9 cellular contexts compared by ENCODE assay signal in genomic region chr7:29265208-29265923, GRCh38.
DNase-seq lines count a peak whose midpoint lies in the region; ATAC-seq, FAIRE-seq and TF ChIP-seq lines count a peak whose summit lies in the region.
"Had no signal": no experiment of that assay in that cellular context is flagged by ENCODE, and none has a peak within 500 bp of the region (broad histone marks: within the 10 kb centered on the region; RNA-seq: fewer than 3 reads in every experiment).

No MANE protein-coding gene starts in this region.

- H3K27me3 Mint-ChIP-seq in activated CD4-positive, alpha-beta T cell treated with anti-CD3 and anti-CD28 coated beads, Interleukin-2, amount 10 ng/mL, durations not matched to agents 7 days and 5 days, result peaks cover 8% of the 10 kb centered on the region

- no peaks in the 10 kb centered on the region for H3K9me3 ChIP-seq in pancreas
- H3K9me3 ChIP-seq in neuronal stem cell (replicated peaks in 1 of 2; ENCODE audit: control insufficient read depth in 2 of 2, insufficient read depth in 1 of 2, low read depth in 1 of 2, low read length in 2 of 2), result peaks cover 0 to 3% of the 10 kb centered on the region in 2 donors

- H2BK12ac ChIP-seq in neuronal stem cell (ENCODE audit: low read length), result no peak overlapping the region

- no peak overlapping the region for H2AK5ac ChIP-seq in neuronal stem cell (ENCODE audit: low read depth, low read length)

- no peak for DNase-seq in activated CD4-positive, alpha-beta T cell treated with anti-CD3 and anti-CD28 coated beads, Interleukin-2, amount 10 ng/mL, durations not matched to agents 7 days and 5 days
- DNase-seq in activated CD4-positive, alpha-beta T cell treated with anti-CD3 and anti-CD28 coated beads for 1 hour, result no peak
- DNase-seq in NCI-H226 (peak; percentile 81), epithelial cell of esophagus (ENCODE audit: low read depth) (peak; percentile 77), pancreas (no peak), neuronal stem cell (ENCODE audit: low spot score) (no peak)
- no peak for DNase-seq in stimulated activated CD4-positive, alpha-beta T cell treated with anti-CD3 and anti-CD28 coated beads, Interleukin-2, amount 100 ng/mL, for 24 hours
- DNase-seq: anterior cingulate cortex had no signal

- no peak overlapping the region for H3K23ac ChIP-seq in neuronal stem cell (ENCODE audit: low read depth, low read length, poor library complexity)

- H3K9ac ChIP-seq in neuronal stem cell (ENCODE audit: low read depth, low read length, poor library complexity), result no peak overlapping the region

- H3K4me3 ChIP-seq in epithelial cell of esophagus (ENCODE audit: low read length) (no peak overlapping the region), pancreas (no peak overlapping the region), neuronal stem cell (ENCODE audit: low read length in 2 of 2) (no peak overlapping the region)

- FAIRE-seq in pancreas (lab: Jason Lieb, UNC), result no peak

- H4K91ac ChIP-seq in neuronal stem cell (ENCODE audit: low read depth, low read length, poor library complexity), result no peak overlapping the region

- ATAC-seq in pancreas (peak; percentile 51 to 81 (median 69)), HG03457 (IDR thresholded peaks at IDR 0.05; ENCODE audit: unreplicated experiment) (no peak)

- H3K4me1 ChIP-seq in pancreas (peaks cover 11 to 23% (median 13%) of the 10 kb centered on the region in 3 donors), neuronal stem cell (ENCODE audit: control insufficient read depth in 2 of 2, insufficient read depth in 1 of 2, low read depth in 1 of 2, low read length in 2 of 2) (peaks cover 2 to 6% of the 10 kb centered on the region in 2 donors)

- H3K27ac ChIP-seq in pancreas (peak overlapping the region in 1 of 4 donors; percentile 23), neuronal stem cell (replicated peaks; ENCODE audit: low read length) (no peak overlapping the region)

- CTCF ChIA-PET in activated CD4-positive, alpha-beta T cell treated with anti-CD3 and anti-CD28 coated beads, Interleukin-2, amount 10 ng/mL, durations not matched to agents 7 days and 5 days (lab: Charles Lee), result no interaction called here

- H2BK120ac ChIP-seq in neuronal stem cell (ENCODE audit: low read depth, low read length), result no peak overlapping the region

- peak overlapping the region; percentile 15 for H3K27ac Mint-ChIP-seq in activated CD4-positive, alpha-beta T cell treated with anti-CD3 and anti-CD28 coated beads, Interleukin-2, amount 10 ng/mL, durations not matched to agents 7 days and 5 days

- H2BK15ac ChIP-seq in neuronal stem cell (ENCODE audit: low read length), result no peak overlapping the region

- H3K4ac ChIP-seq in neuronal stem cell (ENCODE audit: low read length), result no peak overlapping the region

- no peak overlapping the region for H3K18ac ChIP-seq in neuronal stem cell (ENCODE audit: low read length)

- no peak overlapping the region for H2BK5ac ChIP-seq in neuronal stem cell (ENCODE audit: low read length)

- H3K14ac ChIP-seq in neuronal stem cell (ENCODE audit: low read length), result no peak overlapping the region

- no peak overlapping the region for H2AFZ ChIP-seq in neuronal stem cell (ENCODE audit: low read length)

- no peak overlapping the region for H3K4me2 ChIP-seq in neuronal stem cell (ENCODE audit: insufficient read depth, low read length, poor library complexity, severe bottlenecking)

- peaks cover 7% of the 10 kb centered on the region for H3K36me3 Mint-ChIP-seq in activated CD4-positive, alpha-beta T cell treated with anti-CD3 and anti-CD28 coated beads, Interleukin-2, amount 10 ng/mL, durations not matched to agents 7 days and 5 days (ENCODE audit: low read depth)

- H3K4me3 Mint-ChIP-seq in activated CD4-positive, alpha-beta T cell treated with anti-CD3 and anti-CD28 coated beads, Interleukin-2, amount 10 ng/mL, durations not matched to agents 7 days and 5 days, result no peak overlapping the region

- H3K9me3 Mint-ChIP-seq in activated CD4-positive, alpha-beta T cell treated with anti-CD3 and anti-CD28 coated beads, Interleukin-2, amount 10 ng/mL, durations not matched to agents 7 days and 5 days, result peaks cover 15% of the 10 kb centered on the region

- intact Hi-C loops in pancreas (cut with DNase I), result no loop called here

- POLR2A ChIA-PET in activated CD4-positive, alpha-beta T cell treated with anti-CD3 and anti-CD28 coated beads, Interleukin-2, amount 10 ng/mL, durations not matched to agents 7 days and 5 days (lab: Charles Lee), result no interaction called here

- H3K36me3 ChIP-seq in pancreas (no peaks in the 10 kb centered on the region), neuronal stem cell (replicated peaks in 1 of 2; ENCODE audit: control insufficient read depth in 2 of 2, insufficient read depth in 2 of 2, low read length in 2 of 2) (no peaks in the 10 kb centered on the region)

- no peak overlapping the region for H4K8ac ChIP-seq in neuronal stem cell (ENCODE audit: low read depth, low read length)

- H3K79me1 ChIP-seq in neuronal stem cell (ENCODE audit: low read depth, low read length), result no peaks in the 10 kb centered on the region

- WGBS in pancreas, 2 donors, result 80 to 81% methylated on average over 6 of the region's 6 CpGs
- WGBS in neuronal stem cell (ENCODE audit: extremely low coverage in 2 of 2, insufficient read length in 2 of 2, insufficient replicate concordance in 1 of 2), 2 donors, result no CpG with 5 or more reads among the region's 6 CpGs

- no peaks in the 10 kb centered on the region for H3K27me3 ChIP-seq in pancreas
- no peaks in the 10 kb centered on the region for H3K27me3 ChIP-seq in neuronal stem cell (ENCODE audit: control insufficient read depth in 3 of 3, insufficient read depth in 3 of 3, low read depth in 1 of 3, low read length in 3 of 3)

- no peak for TF ChIP-seq CTCF in epithelial cell of esophagus (IDR thresholded peaks at IDR 0.05; ENCODE audit: insufficient read depth, low read depth, low read length, missing control alignments)
- no peak for TF ChIP-seq CTCF in pancreas (IDR thresholded peaks at IDR 0.05)

- H3K4me1 Mint-ChIP-seq in activated CD4-positive, alpha-beta T cell treated with anti-CD3 and anti-CD28 coated beads, Interleukin-2, amount 10 ng/mL, durations not matched to agents 7 days and 5 days, result peaks cover 13% of the 10 kb centered on the region

Comparison
In these comparisons a context has a peak if more than half of its experiments do, and no peak if none do; other contexts are left out.
1. DNase-seq: peak in NCI-H226 (single experiment) and epithelial cell of esophagus (single experiment); none in activated CD4-positive, alpha-beta T cell treated with anti-CD3 and anti-CD28 coated beads, Interleukin-2, amount 10 ng/mL, durations not matched to agents 7 days and 5 days (single experiment), activated CD4-positive, alpha-beta T cell treated with anti-CD3 and anti-CD28 coated beads for 1 hour (single experiment), pancreas (0 of 6), neuronal stem cell (single experiment) and stimulated activated CD4-positive, alpha-beta T cell treated with anti-CD3 and anti-CD28 coated beads, Interleukin-2, amount 100 ng/mL, for 24 hours (0 of 2).